8 cellular contexts compared by ENCODE assay signal in the genomic region with DNA sequence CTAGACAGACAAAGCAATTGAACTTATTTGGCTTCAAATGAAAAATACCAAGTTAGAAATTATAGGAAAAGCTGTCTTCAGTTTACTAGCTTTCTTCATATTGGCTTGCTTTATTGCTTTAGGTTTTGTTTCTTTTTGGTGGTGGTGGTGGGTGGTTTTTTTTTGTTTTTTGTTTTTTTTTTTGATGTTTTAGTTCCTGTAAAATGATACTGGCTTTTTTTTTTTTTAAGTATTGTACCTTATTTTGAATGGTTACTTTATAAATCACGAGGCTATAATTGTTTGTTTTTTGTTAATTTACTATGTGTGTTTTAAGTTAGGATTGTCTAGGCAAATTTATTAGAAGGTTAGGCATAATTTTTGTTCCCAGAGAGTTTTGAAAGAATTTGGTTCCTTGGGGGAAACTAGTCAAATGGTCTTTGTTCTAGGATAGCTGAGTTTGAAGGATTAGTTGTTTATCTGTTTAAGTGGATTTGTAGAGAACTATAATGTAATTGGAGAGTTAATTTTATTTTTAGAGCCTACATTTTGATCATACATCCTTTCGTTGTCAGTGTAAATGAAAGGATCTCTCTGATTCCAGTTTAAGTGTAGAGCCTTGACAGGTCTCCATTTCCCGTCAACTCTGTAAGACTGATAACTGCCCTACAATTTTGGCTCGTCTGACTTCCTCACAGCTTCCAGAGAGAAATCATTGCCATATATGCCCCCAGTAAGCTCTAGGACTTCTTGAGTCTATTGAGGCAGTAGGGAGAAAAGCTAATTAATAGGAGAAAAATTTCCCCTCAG. TPM values are rescaled to one million over a fixed set of nuclear protein-coding genes. Genes with fewer than 3 reads are reported as not detected.
DNase-seq lines count a peak whose midpoint lies in the region; ATAC-seq and TF ChIP-seq lines count a peak whose summit lies in the region.

No MANE protein-coding gene starts in this region.

- H3K36me3 ChIP-seq in iPS-20b (ENCODE audit: insufficient read depth, low read depth, low read length) (no peaks in the 10 kb centered on the region), thymus (ENCODE audit: control insufficient read depth, insufficient read depth) (no peaks in the 10 kb centered on the region)

- H3K9me3 Mint-ChIP-seq in activated CD4-positive, alpha-beta T cell treated with anti-CD3 and anti-CD28 coated beads, Interleukin-2, amount 10 ng/mL, durations not matched to agents 24 days and 14 days: no peaks in the 10 kb centered on the region
- no peaks in the 10 kb centered on the region for H3K9me3 Mint-ChIP-seq in WTC11

- peak; percentile 61 for DNase-seq in activated CD4-positive, alpha-beta T cell treated with anti-CD3 and anti-CD28 coated beads, Interleukin-2, amount 10 ng/mL, durations not matched to agents 24 days and 14 days
- DNase-seq in activated CD4-positive, alpha-beta T cell treated with anti-CD3 and anti-CD28 coated beads, Interleukin-2, amount 50 U/mL, for 4 hours: no peak
- DNase-seq in WTC11 (ENCODE audit: low spot score) (no peak), nucleus accumbens (lab: John Stamatoyannopoulos, UW) (no peak), DMS53 (lab: John Stamatoyannopoulos, UW) (no peak)

- ATAC-seq in WTC11 (no peak), GM21423 (IDR thresholded peaks at IDR 0.05; ENCODE audit: unreplicated experiment) (no peak)

- intact Hi-C loops in activated CD4-positive, alpha-beta T cell treated with anti-CD3 and anti-CD28 coated beads, Interleukin-2, amount 10 ng/mL, durations not matched to agents 24 days and 14 days (cut with micrococcal nuclease): loop anchor here (5.0 to 10.0 kb wide), 3 partner anchors 80 to 1673 kb away; partner anchors contain the start of genes DNAJC2 and PSMC2

- peak overlapping the region; percentile 90 for H3K4me3 ChIP-seq in iPS-20b (ENCODE audit: low read length)
- H3K4me3 ChIP-seq in thymus (ENCODE audit: low read length): peak overlapping the region; percentile 100

- no peak for TF ChIP-seq CTCF in WTC11 (IDR thresholded peaks at IDR 0.05)

- H3K4me1 ChIP-seq in iPS-20b (ENCODE audit: insufficient read depth, low read length) (peaks cover 11% of the 10 kb centered on the region; the same call in 1 of the 2 replicates), thymus (ENCODE audit: control insufficient read depth, insufficient read depth, low read length) (peaks cover 5% of the 10 kb centered on the region)

- peak overlapping the region; percentile 99 for H3K4me3 Mint-ChIP-seq in activated CD4-positive, alpha-beta T cell treated with anti-CD3 and anti-CD28 coated beads, Interleukin-2, amount 10 ng/mL, durations not matched to agents 24 days and 14 days
- H3K4me3 Mint-ChIP-seq in WTC11: peak overlapping the region; percentile 99

- WGBS in thymus: 11% methylated on average over 4 of the region's 4 CpGs

- H3K27me3 ChIP-seq in iPS-20b (ENCODE audit: insufficient read depth, low read length) (no peaks in the 10 kb centered on the region), thymus (ENCODE audit: control insufficient read depth, insufficient read depth) (no peaks in the 10 kb centered on the region)

- CTCF ChIA-PET in WTC11 (lab: Charles Lee): no interaction called here

- H3K4me1 Mint-ChIP-seq in activated CD4-positive, alpha-beta T cell treated with anti-CD3 and anti-CD28 coated beads, Interleukin-2, amount 10 ng/mL, durations not matched to agents 24 days and 14 days: peaks cover 43% of the 10 kb centered on the region
- peaks cover 52% of the 10 kb centered on the region for H3K4me1 Mint-ChIP-seq in WTC11

- H3K27ac ChIP-seq in iPS-20b (ENCODE audit: low read length) (no peak overlapping the region), thymus (ENCODE audit: low read depth) (no peak overlapping the region)

- H3K9me3 ChIP-seq in iPS-20b (ENCODE audit: insufficient read depth, low read depth, low read length) (no peaks in the 10 kb centered on the region), thymus (ENCODE audit: control insufficient read depth) (no peaks in the 10 kb centered on the region)

- H3K36me3 Mint-ChIP-seq in activated CD4-positive, alpha-beta T cell treated with anti-CD3 and anti-CD28 coated beads, Interleukin-2, amount 10 ng/mL, durations not matched to agents 24 days and 14 days (ENCODE audit: low read depth): peaks cover 59% of the 10 kb centered on the region
- peaks cover 15% of the 10 kb centered on the region for H3K36me3 Mint-ChIP-seq in WTC11

- peaks cover 2% of the 10 kb centered on the region for H3K27me3 Mint-ChIP-seq in activated CD4-positive, alpha-beta T cell treated with anti-CD3 and anti-CD28 coated beads, Interleukin-2, amount 10 ng/mL, durations not matched to agents 24 days and 14 days
- no peaks in the 10 kb centered on the region for H3K27me3 Mint-ChIP-seq in WTC11 (ENCODE audit: low read depth)

- POLR2A ChIA-PET in WTC11 (lab: Charles Lee): no interaction called here

- H3K9ac ChIP-seq in iPS-20b (ENCODE audit: low read depth, low read length): no peak overlapping the region; the same call in 1 of the 2 replicates

- peak overlapping the region; percentile 77 for H3K27ac Mint-ChIP-seq in activated CD4-positive, alpha-beta T cell treated with anti-CD3 and anti-CD28 coated beads, Interleukin-2, amount 10 ng/mL, durations not matched to agents 24 days and 14 days
- peak overlapping the region; percentile 54; the same call in 1 of the 2 replicates for H3K27ac Mint-ChIP-seq in WTC11

TF ChIP-seq in WTC11, 78 proteins besides CTCF, POLR2A, EP300 and RAD21:
- no peak for TF ChIP-seq CDX4 (CRISPR knock-in tag; IDR thresholded peaks at IDR 0.05; ENCODE audit: borderline replicate concordance)
- TF ChIP-seq HMGA2 (CRISPR knock-in tag; IDR thresholded peaks at IDR 0.05): no peak
- TF ChIP-seq ZNF423 (CRISPR knock-in tag; IDR thresholded peaks at IDR 0.05): no peak
- no peak for TF ChIP-seq JAZF1 (CRISPR knock-in tag; IDR thresholded peaks at IDR 0.05)
- no peak for TF ChIP-seq MXD4 (CRISPR knock-in tag; IDR thresholded peaks at IDR 0.05; ENCODE audit: borderline replicate concordance)
- no peak for TF ChIP-seq ZNF317 (CRISPR knock-in tag; IDR thresholded peaks at IDR 0.05; ENCODE audit: borderline replicate concordance, low read depth)
- TF ChIP-seq NR3C1 (CRISPR knock-in tag; conservative IDR thresholded peaks at IDR 0.05; ENCODE audit: low read depth): no peak
- no peak for TF ChIP-seq RORB (CRISPR knock-in tag; IDR thresholded peaks at IDR 0.05)
- TF ChIP-seq ERG (CRISPR knock-in tag; IDR thresholded peaks at IDR 0.05): no peak
- TF ChIP-seq RELA (CRISPR knock-in tag; IDR thresholded peaks at IDR 0.05; ENCODE audit: borderline replicate concordance): no peak
- TF ChIP-seq ZNF121 (CRISPR knock-in tag; IDR thresholded peaks at IDR 0.05): no peak
- TF ChIP-seq ZNF232 (CRISPR knock-in tag; IDR thresholded peaks at IDR 0.05): no peak
- TF ChIP-seq, protein P1, sequence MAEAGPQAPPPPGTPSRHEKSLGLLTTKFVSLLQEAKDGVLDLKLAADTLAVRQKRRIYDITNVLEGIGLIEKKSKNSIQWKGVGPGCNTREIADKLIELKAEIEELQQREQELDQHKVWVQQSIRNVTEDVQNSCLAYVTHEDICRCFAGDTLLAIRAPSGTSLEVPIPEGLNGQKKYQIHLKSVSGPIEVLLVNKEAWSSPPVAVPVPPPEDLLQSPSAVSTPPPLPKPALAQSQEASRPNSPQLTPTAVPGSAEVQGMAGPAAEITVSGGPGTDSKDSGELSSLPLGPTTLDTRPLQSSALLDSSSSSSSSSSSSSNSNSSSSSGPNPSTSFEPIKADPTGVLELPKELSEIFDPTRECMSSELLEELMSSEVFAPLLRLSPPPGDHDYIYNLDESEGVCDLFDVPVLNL (CRISPR knock-in tag; IDR thresholded peaks at IDR 0.05; ENCODE audit: borderline replicate concordance, low read depth): no peak
- no peak for TF ChIP-seq FOXK1 (CRISPR knock-in tag; IDR thresholded peaks at IDR 0.05)
- TF ChIP-seq E2F5 (CRISPR knock-in tag; IDR thresholded peaks at IDR 0.05): no peak

RNA-seq across cellular contexts. Expression of gene KMT2E, which starts 3.5 kb away (rescaled TPM):
- 104 and 106 TPM in 2 replicates for total RNA-seq in activated CD4-positive, alpha-beta T cell treated with anti-CD3 and anti-CD28 coated beads, Interleukin-2, amount 10 ng/mL, durations not matched to agents 24 days and 14 days
- 51.4 to 52.3 TPM (median 51.8 TPM) in 3 replicates for total RNA-seq in WTC11 (2021)
- polyA plus RNA-seq in thymus: 26.5 TPM
